1 cellular context compared by ENCODE assay signal in genomic region chr18:23059541-23060465, GRCh38.
TF ChIP-seq lines count a peak whose summit lies in the region.

No MANE protein-coding gene starts in this region.

TF ChIP-seq in IMR-90, 13 proteins besides CTCF, POLR2A, EP300 and RAD21 (continued from another document):
- TF ChIP-seq ELK1 (IDR thresholded peaks at IDR 0.05; ENCODE audit: borderline replicate concordance, low read depth, low read length) (no peak), FOS (IDR thresholded peaks at IDR 0.05; ENCODE audit: low read depth, low read length) (no peak), RCOR1 (IDR thresholded peaks at IDR 0.05; ENCODE audit: insufficient replicate concordance, low read length) (no peak), RFX5 (IDR thresholded peaks at IDR 0.05; ENCODE audit: low read depth, low read length) (no peak), MAFK (IDR thresholded peaks at IDR 0.05; ENCODE audit: low read depth, low read length) (no peak), MXI1 (IDR thresholded peaks at IDR 0.05; ENCODE audit: borderline replicate concordance, low read depth, low read length) (no peak)
